In the genomic region with DNA sequence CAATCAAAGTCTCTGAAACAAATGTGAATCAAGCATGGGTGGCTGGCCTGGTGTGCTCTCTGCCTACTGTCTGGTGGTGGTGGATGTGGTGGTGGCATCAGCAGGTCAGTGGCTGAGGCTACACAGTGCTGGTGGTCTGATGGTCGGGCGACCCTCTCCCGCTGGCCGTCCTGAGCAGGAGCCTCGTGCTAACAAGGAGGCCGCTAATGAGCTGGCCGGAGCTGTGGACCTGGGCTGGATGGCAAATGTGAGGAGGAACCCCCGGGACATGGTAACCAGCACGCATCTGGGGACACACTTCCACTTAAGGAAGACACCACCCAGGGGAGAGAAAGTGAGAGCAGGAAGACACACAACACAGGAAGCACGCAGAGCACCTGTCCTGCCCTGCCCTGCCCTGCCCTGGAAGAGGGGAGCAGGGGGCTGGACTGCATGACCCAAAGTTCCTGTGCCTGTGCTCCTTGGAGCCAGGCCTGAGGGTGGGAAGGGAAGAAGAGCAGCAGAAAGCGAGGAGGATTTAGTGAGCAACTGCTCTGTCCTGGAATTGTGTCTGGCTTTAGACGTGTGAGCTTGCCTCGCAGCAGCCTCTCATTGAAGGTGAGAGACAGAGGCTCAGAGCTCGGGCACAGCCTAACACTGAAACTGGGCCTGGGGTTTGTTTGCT, we compare ENCODE assay signal across 20 cellular contexts. TPM values are rescaled to one million over a fixed set of nuclear protein-coding genes. Genes with fewer than 3 reads are reported as not detected.
A peak's percentile ranks its signal among the peaks of the same experiment; 100 is the strongest.
DNase-seq lines count a peak whose midpoint lies in the region; ATAC-seq and TF ChIP-seq lines count a peak whose summit lies in the region.
"Had no signal": no experiment of that assay in that cellular context is flagged by ENCODE, and none has a peak within 500 bp of the region (broad histone marks: within the 10 kb centered on the region; RNA-seq: fewer than 3 reads in every experiment).

No MANE protein-coding gene starts in this region.

- no peak overlapping the region for H3K4me3 ChIP-seq in CD8-positive, alpha-beta T cell (ENCODE audit: low read depth, low read length)
- no peak overlapping the region for H3K4me3 ChIP-seq in uterus
- H3K4me3 ChIP-seq: GM23248, SJSA1 had no signal

- peak overlapping the region; percentile 34 for H3K27ac Mint-ChIP-seq in CD8-positive, alpha-beta T cell
- H3K27ac Mint-ChIP-seq in chondrocyte (ENCODE audit: unreplicated experiment) (no peak overlapping the region), neural crest cell (ENCODE audit: unreplicated experiment) (peak overlapping the region; percentile 71)

- H3K4me1 Mint-ChIP-seq in CD8-positive, alpha-beta T cell (ENCODE audit: low read depth) = no peaks in the 10 kb centered on the region
- H3K4me1 Mint-ChIP-seq in chondrocyte (ENCODE audit: low read depth) (peaks cover 18% of the 10 kb centered on the region), neural crest cell (peaks cover 20% of the 10 kb centered on the region)

- peaks cover 2% of the 10 kb centered on the region for H3K36me3 Mint-ChIP-seq in CD8-positive, alpha-beta T cell
- H3K36me3 Mint-ChIP-seq in chondrocyte (ENCODE audit: low read depth) (no peaks in the 10 kb centered on the region), neural crest cell (ENCODE audit: low read depth) (no peaks in the 10 kb centered on the region)

- peak in 1 of 7 experiments; percentile 43 for DNase-seq in CD8-positive, alpha-beta T cell
- DNase-seq in GM10248 (ENCODE audit: extremely low spot score) = peak; percentile 12
- DNase-seq in chondrocyte (ENCODE audit: low spot score) = peak; percentile 64
- DNase-seq in neural crest cell (ENCODE audit: low read depth, low spot score) = no peak
- DNase-seq in NCI-H146 treated with DMSO at 0.1 percent for 48 hours (lab: John Stamatoyannopoulos, UW; ENCODE audit: unreplicated experiment) = no peak
- no peak for DNase-seq in GF-D8 (lab: John Stamatoyannopoulos, UW)
- no peak for DNase-seq in uterus
- no peak for DNase-seq in NCI-H526 (lab: John Stamatoyannopoulos, UW)
- DNase-seq: CD4-positive, CD25-positive, alpha-beta regulatory T cell; DMS79; GM23248; KG1; NCI-H1436 treated with DMSO at 0.1 percent for 48 hours; NCI-H2081 treated with DMSO at 0.1 percent for 48 hours; NCI-H2227 treated with DMSO at 0.1 percent for 48 hours; NCI-H526 treated with DMSO at 0.1 percent for 48 hours; NK-92 treated with Interleukin-12 subunit alpha and Interleukin-12 subunit beta, amount 100 ng/mL, for 24 hours; OCI-M1; RPMI8226 had no signal

- no peak for ATAC-seq in CD8-positive, alpha-beta T cell

- CTCF ChIA-PET in CD8-positive, alpha-beta T cell (lab: Charles Lee) = interaction anchor here (0.8 kb wide), 1 partner anchor 55 kb away, joined by 4 read pairs; no protein-coding TSS in a partner anchor
- CTCF ChIA-PET in GM10248 (lab: Yijun Ruan, JAX) = no interaction called here

- no peak overlapping the region for H3K4me3 Mint-ChIP-seq in CD8-positive, alpha-beta T cell
- H3K4me3 Mint-ChIP-seq in chondrocyte (ENCODE audit: unreplicated experiment) (no peak overlapping the region), neural crest cell (no peak overlapping the region)
- H3K4me3 Mint-ChIP-seq: CD4-positive, CD25-positive, alpha-beta regulatory T cell had no signal

- H3K4me1 ChIP-seq in CD8-positive, alpha-beta T cell (ENCODE audit: insufficient read depth, low read length) = no peaks in the 10 kb centered on the region
- H3K4me1 ChIP-seq in uterus = no peaks in the 10 kb centered on the region

- H3K27me3 ChIP-seq in CD8-positive, alpha-beta T cell (ENCODE audit: insufficient read depth, low read length) = no peaks in the 10 kb centered on the region
- H3K27me3 ChIP-seq in uterus = no peaks in the 10 kb centered on the region
- H3K27me3 ChIP-seq: SJSA1 had no signal

- no peaks in the 10 kb centered on the region for H3K9me3 Mint-ChIP-seq in CD8-positive, alpha-beta T cell
- H3K9me3 Mint-ChIP-seq in chondrocyte (ENCODE audit: low read depth) (no peaks in the 10 kb centered on the region), neural crest cell (no peaks in the 10 kb centered on the region)
- H3K9me3 Mint-ChIP-seq: CD4-positive, CD25-positive, alpha-beta regulatory T cell had no signal

- TF ChIP-seq CTCF in CD8-positive, alpha-beta T cell (IDR thresholded peaks at IDR 0.05) = no peak
- TF ChIP-seq CTCF in GM10248 (IDR thresholded peaks at IDR 0.05; ENCODE audit: control extremely low read depth, extremely low read depth, low read depth, missing control alignments) (no peak), chondrocyte (IDR thresholded peaks at IDR 0.05) (no peak), neural crest cell (conservative IDR thresholded peaks at IDR 0.05) (no peak), uterus (IDR thresholded peaks at IDR 0.05) (no peak)

- intact Hi-C loops in CD8-positive, alpha-beta T cell (cut with DNase I, micrococcal nuclease) = no loop called here
- intact Hi-C loops in uterus (cut with DNase I; ENCODE audit: low total_unique reads) = no loop called here

- TF ChIP-seq POLR2A in uterus (IDR thresholded peaks at IDR 0.05) = no peak

- POLR2A ChIA-PET in CD8-positive, alpha-beta T cell (lab: Charles Lee) = no interaction called here
- POLR2A ChIA-PET in GM10248 (lab: Yijun Ruan, JAX) = no interaction called here

- H3K27me3 Mint-ChIP-seq in CD8-positive, alpha-beta T cell (ENCODE audit: low read depth) = no peaks in the 10 kb centered on the region
- H3K27me3 Mint-ChIP-seq in chondrocyte (ENCODE audit: low read depth) = no peaks in the 10 kb centered on the region
- no peaks in the 10 kb centered on the region for H3K27me3 Mint-ChIP-seq in neural crest cell (ENCODE audit: low read depth)
- H3K27me3 Mint-ChIP-seq: CD4-positive, CD25-positive, alpha-beta regulatory T cell had no signal

- no peaks in the 10 kb centered on the region for H3K9me3 ChIP-seq in CD8-positive, alpha-beta T cell (ENCODE audit: low read length)
- H3K9me3 ChIP-seq in uterus = no peaks in the 10 kb centered on the region
- H3K9me3 ChIP-seq: SJSA1 had no signal

- no peak overlapping the region for H3K27ac ChIP-seq in CD8-positive, alpha-beta T cell (ENCODE audit: low read depth, low read length)
- no peak overlapping the region for H3K27ac ChIP-seq in uterus
- H3K27ac ChIP-seq: GM23248, SJSA1 had no signal

- H3K36me3 ChIP-seq in CD8-positive, alpha-beta T cell (ENCODE audit: insufficient read depth, low read length) = no peaks in the 10 kb centered on the region
- no peaks in the 10 kb centered on the region for H3K36me3 ChIP-seq in uterus
- H3K36me3 ChIP-seq: SJSA1 had no signal

RNA-seq across cellular contexts. Expression of a gene that starts 23.7 kb away (rescaled TPM):
- total RNA-seq in CD8-positive, alpha-beta T cell = under 1 TPM in 1 of 2 experiments, not detected in 1; 0.16 TPM
- total RNA-seq in chondrocyte = 0.37 to 1.2 TPM in 2 of 3 replicates, not detected in the other
- 0.98 and 1.2 TPM in 2 replicates for total RNA-seq in neural crest cell
- total RNA-seq in uterus = 1 to 10 TPM in 2 of 4 donors, under 1 TPM in 2; 0.26 to 4.1 (median 0.86) TPM
- total RNA-seq: CD4-positive, CD25-positive, alpha-beta regulatory T cell had no signal

RNA-seq across cellular contexts. Expression of a gene that starts 24.7 kb away (rescaled TPM):
- 1 to 10 TPM; 2.5 to 3.4 TPM for total RNA-seq in CD8-positive, alpha-beta T cell
- total RNA-seq in chondrocyte (11.5 to 15.2 TPM (median 12.0 TPM) in 3 replicates), neural crest cell (30.4 and 34.6 TPM in 2 replicates), uterus (10 to 100 TPM in 2 of 4 donors, 1 to 10 TPM in 2; 3.2 to 45.9 (median 12.0) TPM)

Comparison
In these comparisons a context has a peak if more than half of its experiments do, and no peak if none do; other contexts are left out.
1. DNase-seq: peak in GM10248 (single experiment) and chondrocyte (single experiment); none in neural crest cell (single experiment), NCI-H146 treated with DMSO at 0.1 percent for 48 hours (single experiment), GF-D8 (single experiment), uterus (0 of 2) and NCI-H526 (0 of 2).